ENCODE assay signal across 31 cellular contexts in genomic region chr6:136797977-136798376, GRCh38.
"Had no signal": no experiment of that assay in that cellular context is flagged by ENCODE, and none has a peak within 500 bp of the region (broad histone marks: within the 10 kb centered on the region; RNA-seq: fewer than 3 reads in every experiment).

No MANE protein-coding gene starts in this region.

- H3K9me3 Mint-ChIP-seq: natural killer cell; neural progenitor cell; stimulated activated naive CD8-positive, alpha-beta T cell treated with anti-CD3 and anti-CD28 coated beads, Interleukin-15, amount 100 ng/mL, for 72 hours had no signal

- H3K9ac ChIP-seq: neural progenitor cell, parathyroid adenoma had no signal

- H3K36me3 Mint-ChIP-seq: natural killer cell; neural progenitor cell; stimulated activated memory B cell treated with anti-CD40 and anti-IgM and Interleukin-4, amounts not matched to agents 10 μg/mL and 1 μg/mL and 100 μg/mL, for 72 hours; type B pancreatic cell had no signal

- H3K27me3 Mint-ChIP-seq: stimulated activated memory B cell treated with anti-CD40 and anti-IgM and Interleukin-4, amounts not matched to agents 10 μg/mL and 1 μg/mL and 100 μg/mL, for 72 hours had no signal

- H3K36me3 ChIP-seq: neural progenitor cell, ovary, spleen, suprapubic skin, tibial artery, transverse colon, upper lobe of right lung, uterus had no signal

- H3K79me2 ChIP-seq: parathyroid adenoma had no signal

- H3K27ac Mint-ChIP-seq: natural killer cell; nephron; neural progenitor cell; progenitor cell of endocrine pancreas; stimulated activated memory B cell treated with anti-CD40 and anti-IgM and Interleukin-4, amounts not matched to agents 10 μg/mL and 1 μg/mL and 100 μg/mL, for 72 hours; stimulated activated naive CD8-positive, alpha-beta T cell treated with anti-CD3 and anti-CD28 coated beads, Interleukin-15, amount 100 ng/mL, for 72 hours; type B pancreatic cell had no signal

- H3K4me3 Mint-ChIP-seq: natural killer cell; nephron; neural progenitor cell; stimulated activated memory B cell treated with anti-CD40 and anti-IgM and Interleukin-4, amounts not matched to agents 10 μg/mL and 1 μg/mL and 100 μg/mL, for 72 hours; stimulated activated naive CD8-positive, alpha-beta T cell treated with anti-CD3 and anti-CD28 coated beads, Interleukin-15, amount 100 ng/mL, for 72 hours; type B pancreatic cell had no signal

- H3K9me3 ChIP-seq: ovary, psoas muscle, suprapubic skin, testis, tibial artery, transverse colon, upper lobe of right lung, uterus had no signal

- H3K4me2 ChIP-seq: neural progenitor cell, smooth muscle cell had no signal

- ATAC-seq: natural killer cell; psoas muscle; right cardiac atrium; sciatic nerve; stimulated activated memory B cell treated with anti-CD40 and anti-IgM and Interleukin-4, amounts not matched to agents 10 μg/mL and 1 μg/mL and 100 μg/mL, for 72 hours; stimulated activated naive CD8-positive, alpha-beta T cell treated with anti-CD3 and anti-CD28 coated beads, Interleukin-15, amount 100 ng/mL, for 72 hours; stimulated activated naive CD8-positive, alpha-beta T cell treated with anti-CD3 and anti-CD28 coated beads, Interleukin-15, Interleukin-2, amounts not matched to agents 100 U/mL and 50 U/mL, for 24 hours; upper lobe of right lung had no signal

- H3K27ac ChIP-seq: neural progenitor cell, ovary, parathyroid adenoma, psoas muscle, skin epidermis, spleen, suprapubic skin, testis, tibial artery, transverse colon, upper lobe of right lung, uterus had no signal

- H3K27me3 ChIP-seq: ovary, spleen, suprapubic skin, testis, tibial artery, transverse colon, upper lobe of right lung, uterus had no signal

- H3K4me1 ChIP-seq: neural progenitor cell, uterus had no signal

- DNase-seq: natural killer cell; occipital lobe; ovary; posterior cingulate gyrus; psoas muscle; right cardiac atrium; spleen; stimulated activated CD4-positive, alpha-beta T cell treated with anti-CD3 and anti-CD28 coated beads, Interleukin-12 subunit alpha, Interleukin-12 subunit beta, amount 100 ng/mL, for 4 hours; stimulated activated CD4-positive, alpha-beta T cell treated with anti-CD3 and anti-CD28 coated beads, Interleukin-1b, Interleukin-23, amount 100 ng/mL, for 48 hours; stimulated activated CD4-positive, alpha-beta T cell treated with anti-CD3 and anti-CD28 coated beads, Interleukin-4, amount 100 ng/mL, for 1 hour; stimulated activated CD4-positive, alpha-beta T cell treated with anti-CD3 and anti-CD28 coated beads, Interleukin-4, amount 100 ng/mL, for 4 hours; stimulated activated CD8-positive, alpha-beta memory T cell treated with anti-CD3 and anti-CD28 coated beads, Interleukin-4, amount 100 ng/mL, for 48 hours; stimulated activated naive CD4-positive, alpha-beta T cell; stimulated activated naive CD8-positive, alpha-beta T cell treated with anti-CD3 and anti-CD28 coated beads, Interleukin-15, amount 100 ng/mL, for 72 hours; stimulated activated naive CD8-positive, alpha-beta T cell treated with anti-CD3 and anti-CD28 coated beads, Interleukin-15, Interleukin-2, amounts not matched to agents 100 U/mL and 50 U/mL, for 24 hours; substantia nigra; testis; tibial artery; transverse colon; upper lobe of right lung; uterus had no signal

- H3K4me3 ChIP-seq: neural progenitor cell, ovary, psoas muscle, skin epidermis, smooth muscle cell, spleen, suprapubic skin, testis, tibial artery, transverse colon, upper lobe of right lung, uterus had no signal

- H2AFZ ChIP-seq: neural progenitor cell, parathyroid adenoma had no signal

- H3K4me1 Mint-ChIP-seq: neural progenitor cell had no signal
